1 cellular context compared by ENCODE assay signal in the genomic region with DNA sequence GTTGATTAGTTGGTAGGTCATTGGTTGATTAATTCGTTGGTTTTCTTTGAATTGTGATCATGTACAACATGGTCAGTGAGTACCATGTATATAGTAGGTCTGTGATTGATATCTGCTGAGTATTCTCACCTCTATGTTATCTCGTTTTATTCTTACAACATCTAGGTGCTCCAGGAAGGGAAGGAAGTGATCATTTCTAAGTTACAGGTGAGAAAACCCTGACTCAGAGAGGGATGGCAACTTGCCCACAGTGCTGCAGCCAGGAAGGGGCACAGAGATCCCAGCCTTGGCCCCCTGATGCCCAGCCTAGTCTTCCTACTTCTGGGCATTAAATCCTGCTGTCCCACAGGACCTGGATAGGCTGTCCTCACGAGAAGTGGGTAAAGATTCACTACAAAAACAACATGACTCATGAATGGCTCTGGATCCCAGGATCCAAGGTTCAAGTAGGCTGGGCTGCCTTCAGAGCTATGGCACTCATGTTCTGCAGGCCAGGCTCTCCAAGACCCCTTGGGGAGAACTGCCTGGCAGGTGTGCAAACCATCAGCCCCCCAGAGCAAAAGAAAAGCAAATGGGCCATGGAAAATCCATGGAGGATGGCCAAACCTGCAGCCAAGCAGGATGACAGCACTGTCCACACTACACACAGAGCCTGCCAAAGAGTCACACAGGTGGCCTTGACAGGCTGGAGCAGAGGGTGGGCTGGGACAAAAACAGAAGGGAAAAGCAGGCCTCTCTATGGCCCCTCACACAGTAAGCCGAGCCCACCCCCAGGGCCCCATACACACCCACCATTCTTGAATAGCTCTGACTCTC.
TF ChIP-seq lines count a peak whose summit lies in the region.

No MANE protein-coding gene starts in this region.

TF ChIP-seq in A549, 52 proteins besides CTCF, POLR2A, EP300 and RAD21 (continued from another document):
- TF ChIP-seq, protein P1, sequence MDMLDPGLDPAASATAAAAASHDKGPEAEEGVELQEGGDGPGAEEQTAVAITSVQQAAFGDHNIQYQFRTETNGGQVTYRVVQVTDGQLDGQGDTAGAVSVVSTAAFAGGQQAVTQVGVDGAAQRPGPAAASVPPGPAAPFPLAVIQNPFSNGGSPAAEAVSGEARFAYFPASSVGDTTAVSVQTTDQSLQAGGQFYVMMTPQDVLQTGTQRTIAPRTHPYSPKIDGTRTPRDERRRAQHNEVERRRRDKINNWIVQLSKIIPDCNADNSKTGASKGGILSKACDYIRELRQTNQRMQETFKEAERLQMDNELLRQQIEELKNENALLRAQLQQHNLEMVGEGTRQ (IDR thresholded peaks at IDR 0.05), result no peak
- TF ChIP-seq HOXB13 (CRISPR knock-in tag; IDR thresholded peaks at IDR 0.05; ENCODE audit: low read depth), result no peak
- no peak for TF ChIP-seq MYC (IDR thresholded peaks at IDR 0.05; ENCODE audit: borderline replicate concordance, low read length)
- no peak for TF ChIP-seq SMC3 (IDR thresholded peaks at IDR 0.05)
- TF ChIP-seq NFE2L2 (conservative IDR thresholded peaks at IDR 0.05; ENCODE audit: low read length), result no peak
- TF ChIP-seq, protein P2, sequence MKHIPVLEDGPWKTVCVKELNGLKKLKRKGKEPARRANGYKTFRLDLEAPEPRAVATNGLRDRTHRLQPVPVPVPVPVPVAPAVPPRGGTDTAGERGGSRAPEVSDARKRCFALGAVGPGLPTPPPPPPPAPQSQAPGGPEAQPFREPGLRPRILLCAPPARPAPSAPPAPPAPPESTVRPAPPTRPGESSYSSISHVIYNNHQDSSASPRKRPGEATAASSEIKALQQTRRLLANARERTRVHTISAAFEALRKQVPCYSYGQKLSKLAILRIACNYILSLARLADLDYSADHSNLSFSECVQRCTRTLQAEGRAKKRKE (CRISPR knock-in tag; IDR thresholded peaks at IDR 0.05; ENCODE audit: low read depth), result no peak
